Comparison of ENCODE assay signal across 17 cellular contexts in genomic region chr15:56640127-56640526, GRCh38.
DNase-seq lines count a peak whose midpoint lies in the region; ATAC-seq, FAIRE-seq and TF ChIP-seq lines count a peak whose summit lies in the region.
"Had no signal": no experiment of that assay in that cellular context is flagged by ENCODE, and none has a peak within 500 bp of the region (broad histone marks: within the 10 kb centered on the region; RNA-seq: fewer than 3 reads in every experiment).

No MANE protein-coding gene starts in this region.

- no peak overlapping the region for H2BK120ac ChIP-seq in trophoblast cell (ENCODE audit: insufficient read depth, low read length, poor library complexity)

- FAIRE-seq in endometrium (lab: Jason Lieb, UNC) (peak; percentile 21), H54 (lab: Jason Lieb, UNC) (no peak)
- FAIRE-seq: D721Med, GM12891 had no signal

- no peak overlapping the region for H4K8ac ChIP-seq in trophoblast cell (ENCODE audit: low read depth, low read length)

- H3K79me2 ChIP-seq in trophoblast cell (ENCODE audit: control insufficient read depth, insufficient read depth, low read length, poor library complexity) = no peaks in the 10 kb centered on the region

- H3K36me3 ChIP-seq in trophoblast cell (ENCODE audit: control insufficient read depth in 1 of 2, insufficient read depth in 2 of 2, low read length in 2 of 2) = no peaks in the 10 kb centered on the region

- H3K9ac ChIP-seq in trophoblast cell (ENCODE audit: low read length) = no peak overlapping the region

- in situ Hi-C loops in SK-MEL-5 (cut with HindIII; ENCODE audit: low pct_unique_long_range_greater_than_20kb, low sequenced_read_pairs) = no loop called here

- H2BK12ac ChIP-seq in trophoblast cell (ENCODE audit: low read length) = no peak overlapping the region

- no peak overlapping the region for H2BK5ac ChIP-seq in trophoblast cell (ENCODE audit: low read depth, low read length, poor library complexity)

- no peak overlapping the region for H3K23ac ChIP-seq in trophoblast cell (ENCODE audit: low read length)

- no peaks in the 10 kb centered on the region for H3K4me1 ChIP-seq in trophoblast cell (ENCODE audit: control insufficient read depth in 1 of 2, insufficient read depth in 2 of 2, low read length in 2 of 2)

- no peak for TF ChIP-seq POLR2A in H54 (IDR thresholded peaks at IDR 0.05; ENCODE audit: low read depth, low read length)

- no peak for ATAC-seq in esophagus mucosa
- ATAC-seq: CD8-positive, alpha-beta T cell had no signal

- no peak overlapping the region for H3K4ac ChIP-seq in trophoblast cell (ENCODE audit: low read depth, low read length)

- H3K79me1 ChIP-seq in trophoblast cell (ENCODE audit: low read length) = no peaks in the 10 kb centered on the region

- H3K27ac ChIP-seq in trophoblast cell (ENCODE audit: low read depth, low read length) = no peak overlapping the region
- H3K27ac ChIP-seq: 22Rv1 had no signal

- H2AFZ ChIP-seq in trophoblast cell (ENCODE audit: insufficient read depth, low read length, poor library complexity) = no peak overlapping the region

- no peak overlapping the region for H3K4me3 ChIP-seq in trophoblast cell (ENCODE audit: low read depth, low read length)

- H4K91ac ChIP-seq in trophoblast cell (ENCODE audit: low read depth, low read length) = no peak overlapping the region

- H3K27me3 ChIP-seq in trophoblast cell (ENCODE audit: insufficient read depth, low read length) = no peaks in the 10 kb centered on the region

- H4K12ac ChIP-seq in trophoblast cell (ENCODE audit: low read depth, low read length) = no peak overlapping the region

- no peaks in the 10 kb centered on the region for H3K9me3 ChIP-seq in trophoblast cell (ENCODE audit: insufficient read depth, low read depth, low read length)

- H3K14ac ChIP-seq in trophoblast cell (ENCODE audit: low read length) = no peak overlapping the region

- DNase-seq in NCI-H82 (lab: John Stamatoyannopoulos, UW) (peak; percentile 8), NCI-H82 treated with DMSO at 0.1 percent for 48 hours (lab: John Stamatoyannopoulos, UW; ENCODE audit: unreplicated experiment) (no peak), SK-MEL-5 (ENCODE audit: low read depth, low spot score) (peak; percentile 22), trophoblast cell (peak; percentile 10 to 88), H54 (ENCODE audit: insufficient read length, low spot score) (no peak), OCI-M2 (lab: John Stamatoyannopoulos, UW; ENCODE audit: unreplicated experiment) (no peak)
- DNase-seq: CD8-positive, alpha-beta T cell; COR-L47; DMS153; DMS79 treated with DMSO at 0.1 percent for 48 hours; EL; H9 had no signal

- no peak overlapping the region for H3K18ac ChIP-seq in trophoblast cell (ENCODE audit: low read length)

- no peak overlapping the region for H3K4me2 ChIP-seq in trophoblast cell (ENCODE audit: low read length)

- no peak overlapping the region for H2AK5ac ChIP-seq in trophoblast cell (ENCODE audit: low read length)

Comparison
In these comparisons a context has a peak if more than half of its experiments do, and no peak if none do; other contexts are left out.
1. DNase-seq: peak in NCI-H82 (single experiment), SK-MEL-5 (single experiment) and trophoblast cell (2 of 2); none in NCI-H82 treated with DMSO at 0.1 percent for 48 hours (single experiment), H54 (single experiment) and OCI-M2 (single experiment).